15 cellular contexts compared by ENCODE assay signal in genomic region chr20:43725666-43726065, GRCh38. TPM values are rescaled to one million over a fixed set of nuclear protein-coding genes. Genes with fewer than 3 reads are reported as not detected.
DNase-seq lines count a peak whose midpoint lies in the region; ATAC-seq and TF ChIP-seq lines count a peak whose summit lies in the region.
"Had no signal": no experiment of that assay in that cellular context is flagged by ENCODE, and none has a peak within 500 bp of the region (broad histone marks: within the 10 kb centered on the region; RNA-seq: fewer than 3 reads in every experiment).

No MANE protein-coding gene starts in this region.

- no peak overlapping the region for H3K4me3 Mint-ChIP-seq in activated naive CD8-positive, alpha-beta T cell
- H3K4me3 Mint-ChIP-seq in activated naive CD8-positive, alpha-beta T cell treated with anti-CD3 and anti-CD28 coated beads, Interleukin-2, amount 50 U/mL, for 24 hours = no peak overlapping the region
- no peak overlapping the region for H3K4me3 Mint-ChIP-seq in type B pancreatic cell

- DNase-seq in activated naive CD8-positive, alpha-beta T cell treated with anti-CD3 and anti-CD28 coated beads, Interleukin-2, amount 50 U/mL, for 24 hours = no peak
- DNase-seq in OCI-LY7 (ENCODE audit: low spot score) = no peak
- no peak for DNase-seq in left lobe of liver (ENCODE audit: low spot score)
- DNase-seq in type B pancreatic cell (ENCODE audit: extremely low spot score, unreplicated experiment) = no peak
- no peak for DNase-seq in stimulated activated naive CD8-positive, alpha-beta T cell treated with anti-CD3 and anti-CD28 coated beads, Interleukin-15, Interleukin-2, amounts not matched to agents 100 U/mL and 50 U/mL, for 24 hours
- DNase-seq in adrenal gland = no peak
- DNase-seq in posterior cingulate gyrus = no peak
- DNase-seq: C1 segment of cervical spinal cord, EL, Kasumi-1, MM.1S, NCI-H187 treated with DMSO at 0.1 percent for 48 hours had no signal

- H3K36me3 Mint-ChIP-seq in activated naive CD8-positive, alpha-beta T cell = peaks cover 2% of the 10 kb centered on the region
- H3K36me3 Mint-ChIP-seq in activated naive CD8-positive, alpha-beta T cell treated with anti-CD3 and anti-CD28 coated beads, Interleukin-2, amount 50 U/mL, for 24 hours (ENCODE audit: low read depth) = no peaks in the 10 kb centered on the region
- no peaks in the 10 kb centered on the region for H3K36me3 Mint-ChIP-seq in type B pancreatic cell

- H3K9me3 ChIP-seq in OCI-LY7 (ENCODE audit: low read length) = no peaks in the 10 kb centered on the region
- H3K9me3 ChIP-seq in adrenal gland (replicated peaks in 1 of 3) = no peaks in the 10 kb centered on the region
- H3K9me3 ChIP-seq: Caco-2 had no signal

- POLR2A ChIA-PET in OCI-LY7 (lab: Charles Lee) = interaction anchor here (0.5 to 1.6 kb wide), 5 partner anchors 10 to 64 kb away, joined by 3 to 5 read pairs (median 4); no protein-coding TSS in a partner anchor

- TF ChIP-seq CTCF in OCI-LY7 (conservative IDR thresholded peaks at IDR 0.05; ENCODE audit: low read length) (no peak), type B pancreatic cell (conservative IDR thresholded peaks at IDR 0.05) (no peak), adrenal gland (IDR thresholded peaks at IDR 0.05) (no peak)

- H3K79me2 ChIP-seq in OCI-LY7 (ENCODE audit: insufficient read depth, low read depth, low read length) = no peaks in the 10 kb centered on the region

- peaks cover 70% of the 10 kb centered on the region for H3K4me1 Mint-ChIP-seq in activated naive CD8-positive, alpha-beta T cell (ENCODE audit: low read depth)
- peaks cover 44% of the 10 kb centered on the region for H3K4me1 Mint-ChIP-seq in activated naive CD8-positive, alpha-beta T cell treated with anti-CD3 and anti-CD28 coated beads, Interleukin-2, amount 50 U/mL, for 24 hours
- H3K4me1 Mint-ChIP-seq in type B pancreatic cell (ENCODE audit: unreplicated experiment) = peaks cover 6% of the 10 kb centered on the region

- no peaks in the 10 kb centered on the region for H3K27me3 ChIP-seq in adrenal gland

- no peaks in the 10 kb centered on the region; the same call in 1 of the 2 replicates for H3K36me3 ChIP-seq in OCI-LY7 (ENCODE audit: insufficient read depth, low read length)
- H3K36me3 ChIP-seq in adrenal gland (replicated peaks in 1 of 2) = no peaks in the 10 kb centered on the region

- H3K9me2 ChIP-seq in OCI-LY7 (ENCODE audit: insufficient read depth, low read length) = no peaks in the 10 kb centered on the region

- intact Hi-C loops in OCI-LY7 (cut with micrococcal nuclease; ENCODE audit: unreplicated experiment) (no loop called here), adrenal gland (cut with DNase I) (no loop called here), posterior cingulate gyrus (cut with DNase I) (no loop called here)

- no peak overlapping the region; the same call in 1 of the 2 replicates for H2AFZ ChIP-seq in OCI-LY7 (ENCODE audit: low read length)

- CTCF ChIA-PET in OCI-LY7 (lab: Charles Lee; ENCODE audit: unreplicated experiment) = no interaction called here

- BruUV-seq in OCI-LY7 (replicated peaks; lab: Mats Ljungman, UMichigan) = no TSS peak

- H3K4me1 ChIP-seq in OCI-LY7 (ENCODE audit: insufficient read depth, low read length, poor library complexity, severe bottlenecking) = peaks cover 87% of the 10 kb centered on the region
- no peaks in the 10 kb centered on the region for H3K4me1 ChIP-seq in adrenal gland (replicated peaks in 1 of 2)

- H4K20me1 ChIP-seq in OCI-LY7 (ENCODE audit: insufficient read depth, low read length) = no peaks in the 10 kb centered on the region

- H3K4me3 ChIP-seq in OCI-LY7 (ENCODE audit: low read depth, low read length, poor library complexity, severe bottlenecking) (no peak overlapping the region), adrenal gland (no peak overlapping the region)

- no peak for TF ChIP-seq POLR2A in adrenal gland (IDR thresholded peaks at IDR 0.05)

- no peak for ATAC-seq in activated naive CD8-positive, alpha-beta T cell treated with anti-CD3 and anti-CD28 coated beads, Interleukin-2, amount 50 U/mL, for 24 hours
- peak; percentile 38 for ATAC-seq in left lobe of liver
- no peak for ATAC-seq in stimulated activated naive CD8-positive, alpha-beta T cell treated with anti-CD3 and anti-CD28 coated beads, Interleukin-15, Interleukin-2, amounts not matched to agents 100 U/mL and 50 U/mL, for 24 hours

- H3K27ac Mint-ChIP-seq in activated naive CD8-positive, alpha-beta T cell = peak overlapping the region; percentile 41
- no peak overlapping the region for H3K27ac Mint-ChIP-seq in activated naive CD8-positive, alpha-beta T cell treated with anti-CD3 and anti-CD28 coated beads, Interleukin-2, amount 50 U/mL, for 24 hours
- peak overlapping the region; percentile 68 for H3K27ac Mint-ChIP-seq in type B pancreatic cell

- 91 to 96% (median 93%) methylated on average over 2 of the region's 2 CpGs for WGBS in adrenal gland, 4 donors

- peaks cover 3% of the 10 kb centered on the region for H3K9me3 Mint-ChIP-seq in activated naive CD8-positive, alpha-beta T cell (ENCODE audit: low read depth)
- peaks cover 10% of the 10 kb centered on the region for H3K9me3 Mint-ChIP-seq in activated naive CD8-positive, alpha-beta T cell treated with anti-CD3 and anti-CD28 coated beads, Interleukin-2, amount 50 U/mL, for 24 hours
- H3K9me3 Mint-ChIP-seq in type B pancreatic cell = no peaks in the 10 kb centered on the region

- H3K4me2 ChIP-seq in OCI-LY7 (ENCODE audit: low read length) = peak overlapping the region; percentile 36

- H3K27me3 Mint-ChIP-seq in activated naive CD8-positive, alpha-beta T cell = no peaks in the 10 kb centered on the region
- H3K27me3 Mint-ChIP-seq in activated naive CD8-positive, alpha-beta T cell treated with anti-CD3 and anti-CD28 coated beads, Interleukin-2, amount 50 U/mL, for 24 hours = no peaks in the 10 kb centered on the region
- H3K27me3 Mint-ChIP-seq in type B pancreatic cell = no peaks in the 10 kb centered on the region

- H3K27ac ChIP-seq in OCI-LY7 (ENCODE audit: low read depth, low read length, poor library complexity, severe bottlenecking) (peak overlapping the region; percentile 20), adrenal gland (no peak overlapping the region)

RNA-seq across cellular contexts. Expression of gene GTSF1L, which starts 1.1 kb away (rescaled TPM):
- 0.21 and 3.1 TPM in 2 replicates for total RNA-seq in OCI-LY7 (2014; rRNA removed; shearing (Covaris generic))
- total RNA-seq in OCI-LY7 (2022) (3.3 and 4.0 TPM in 2 replicates), left lobe of liver (not detected), type B pancreatic cell (ENCODE audit: low replicate concordance) (not detected in 2 replicates), adrenal gland (not detected)
- polyA plus RNA-seq in adrenal gland = not detected
- total RNA-seq: Caco-2, NCI-H460 had no signal

RNA-seq across cellular contexts. Expression of gene MYBL2, which starts 58.8 kb away (rescaled TPM):
- total RNA-seq in OCI-LY7 (2014; rRNA removed; shearing (Covaris generic)) = 226 and 268 TPM in 2 replicates
- total RNA-seq in OCI-LY7 (2022) = 450 and 472 TPM in 2 replicates
- 0.63 TPM for total RNA-seq in left lobe of liver
- 29.4 and 51.0 TPM in 2 replicates for total RNA-seq in type B pancreatic cell (ENCODE audit: low replicate concordance)
- total RNA-seq in adrenal gland = 1 to 10 TPM in 4 of 8 donors, under 1 TPM in 3, not detected in 1; 0.17 to 1.7 (median 1.0) TPM
- polyA plus RNA-seq in adrenal gland = 1 to 10 TPM in 1 of 3 donors, under 1 TPM in 2; 0.48 to 1.5 (median 0.57) TPM

Comparison
In these comparisons a context has a peak if more than half of its experiments do, and no peak if none do; other contexts are left out.
1. RNA of gene MYBL2, which starts 58.8 kb away (total RNA-seq): 226 to 472 TPM in OCI-LY7 and 29.4 to 51.0 TPM in type B pancreatic cell; 0.17 to 1.7 TPM in adrenal gland and 0.63 TPM in left lobe of liver (single experiment); every median in the first group is over 10 times any median in the second.